Comparison of ENCODE assay signal across 29 cellular contexts in genomic region chrX:113539599-113540356, GRCh38.
"Had no signal": no experiment of that assay in that cellular context is flagged by ENCODE, and none has a peak within 500 bp of the region (broad histone marks: within the 10 kb centered on the region; RNA-seq: fewer than 3 reads in every experiment).

No MANE protein-coding gene starts in this region.

- ATAC-seq: foreskin keratinocyte; gastroesophageal sphincter; heart left ventricle; left lung; naive thymus-derived CD4-positive, alpha-beta T cell; right lobe of liver; stimulated activated naive CD8-positive, alpha-beta T cell treated with anti-CD3 and anti-CD28 coated beads, Interleukin-15, amount 100 ng/mL, for 72 hours; upper lobe of right lung had no signal

- H3K27me3 ChIP-seq: esophagus muscularis mucosa, foreskin keratinocyte, gastroesophageal sphincter, heart left ventricle, hepatocyte, left lung, neural progenitor cell, suprapubic skin, transverse colon, upper lobe of right lung had no signal

- DNase-seq: dermis blood vessel endothelial cell; effector memory CD4-positive, alpha-beta T cell; foreskin keratinocyte; heart left ventricle; kidney; left lung; mesenchymal stem cell; midbrain; naive thymus-derived CD4-positive, alpha-beta T cell; right lobe of liver; small intestine; stimulated activated CD4-positive, alpha-beta T cell treated with anti-CD3 and anti-CD28 coated beads, Interleukin-12 subunit alpha, Interleukin-12 subunit beta, amount 100 ng/mL, for 4 hours; stimulated activated CD4-positive, alpha-beta T cell treated with anti-CD3 and anti-CD28 coated beads, Interleukin-1b, Interleukin-23, amount 100 ng/mL, for 48 hours; stimulated activated CD4-positive, alpha-beta T cell treated with anti-CD3 and anti-CD28 coated beads, Interleukin-4, amount 100 ng/mL, for 1 hour; stimulated activated CD8-positive, alpha-beta memory T cell treated with anti-CD3 and anti-CD28 coated beads, Interleukin-4, amount 100 ng/mL, for 48 hours; stimulated activated naive CD4-positive, alpha-beta T cell; stimulated activated naive CD8-positive, alpha-beta T cell treated with anti-CD3 and anti-CD28 coated beads, Interleukin-15, amount 100 ng/mL, for 72 hours; transverse colon; upper lobe of right lung; uterus had no signal

- H3K27me3 Mint-ChIP-seq: naive thymus-derived CD4-positive, alpha-beta T cell; progenitor cell of endocrine pancreas; stimulated activated naive CD8-positive, alpha-beta T cell treated with anti-CD3 and anti-CD28 coated beads, Interleukin-15, amount 100 ng/mL, for 72 hours had no signal

- H3K9me3 ChIP-seq: esophagus muscularis mucosa, gastroesophageal sphincter, heart left ventricle, left lung, right lobe of liver, suprapubic skin, transverse colon, upper lobe of right lung, uterus had no signal

- H3K4me3 ChIP-seq: coronary artery, esophagus muscularis mucosa, gastroesophageal sphincter, heart left ventricle, hepatocyte, left lung, neural progenitor cell, right lobe of liver, suprapubic skin, transverse colon, upper lobe of right lung, uterus had no signal

- H3K4me1 ChIP-seq: esophagus muscularis mucosa, foreskin keratinocyte, gastroesophageal sphincter, heart left ventricle, left lung, neural progenitor cell, parathyroid adenoma, right lobe of liver, suprapubic skin, transverse colon, upper lobe of right lung, uterus had no signal

- H3K27ac ChIP-seq: coronary artery, esophagus muscularis mucosa, foreskin keratinocyte, gastroesophageal sphincter, heart left ventricle, hepatocyte, left lung, neural progenitor cell, parathyroid adenoma, right lobe of liver, suprapubic skin, transverse colon, upper lobe of right lung, uterus had no signal

- H3K4me1 Mint-ChIP-seq: naive thymus-derived CD4-positive, alpha-beta T cell; nephron; neural progenitor cell; stimulated activated naive CD8-positive, alpha-beta T cell treated with anti-CD3 and anti-CD28 coated beads, Interleukin-15, amount 100 ng/mL, for 72 hours had no signal

- H3K4me3 Mint-ChIP-seq: naive thymus-derived CD4-positive, alpha-beta T cell; nephron; neural progenitor cell; stimulated activated naive CD8-positive, alpha-beta T cell treated with anti-CD3 and anti-CD28 coated beads, Interleukin-15, amount 100 ng/mL, for 72 hours had no signal

- H3K36me3 ChIP-seq: esophagus muscularis mucosa, gastroesophageal sphincter, heart left ventricle, left lung, neural progenitor cell, right lobe of liver, suprapubic skin, transverse colon, upper lobe of right lung, uterus had no signal

- H3K9ac ChIP-seq: neural progenitor cell, parathyroid adenoma had no signal

- H3K36me3 Mint-ChIP-seq: naive thymus-derived CD4-positive, alpha-beta T cell; neural progenitor cell had no signal

- H3K27ac Mint-ChIP-seq: naive thymus-derived CD4-positive, alpha-beta T cell; nephron; neural progenitor cell; progenitor cell of endocrine pancreas; stimulated activated naive CD8-positive, alpha-beta T cell treated with anti-CD3 and anti-CD28 coated beads, Interleukin-15, amount 100 ng/mL, for 72 hours had no signal

- H3K9me3 Mint-ChIP-seq: nephron; neural progenitor cell; stimulated activated naive CD8-positive, alpha-beta T cell treated with anti-CD3 and anti-CD28 coated beads, Interleukin-15, amount 100 ng/mL, for 72 hours had no signal
